ENCODE assay signal across 8 cellular contexts in the genomic region with DNA sequence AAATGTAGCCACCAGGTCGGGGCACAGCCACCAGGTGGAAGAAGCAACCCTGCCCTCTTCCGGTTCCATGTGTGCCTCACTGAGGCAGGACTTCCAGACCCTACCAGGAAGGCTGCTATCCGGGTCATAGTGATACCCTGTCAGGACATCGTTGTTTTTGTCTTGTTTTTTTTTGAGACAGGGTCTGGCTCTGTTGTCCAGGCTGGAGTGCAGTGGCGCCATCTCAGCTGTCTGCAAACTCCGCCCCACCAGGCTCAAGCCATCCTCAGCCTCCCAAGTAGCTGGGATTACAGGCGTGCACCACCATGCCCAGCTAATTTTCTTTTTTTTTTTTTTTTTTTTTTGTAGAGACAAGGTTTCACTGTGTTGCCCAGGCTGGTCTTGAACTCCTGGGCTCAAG. TPM values are rescaled to one million over a fixed set of nuclear protein-coding genes. Genes with fewer than 3 reads are reported as not detected.
DNase-seq lines count a peak whose midpoint lies in the region; ATAC-seq and TF ChIP-seq lines count a peak whose summit lies in the region.
"Not testable (repeated sequence)": the region's sequence is repeated elsewhere in the genome, so short reads cannot be mapped to it uniquely, and the experiment has no call there.

No MANE protein-coding gene starts in this region.

- H3K4me2 ChIP-seq in neuronal stem cell (ENCODE audit: insufficient read depth, low read length, poor library complexity, severe bottlenecking), result not testable (repeated sequence)

- not testable (repeated sequence) for H4K8ac ChIP-seq in neuronal stem cell (ENCODE audit: low read depth, low read length)

- H3K14ac ChIP-seq in neuronal stem cell (ENCODE audit: low read length), result not testable (repeated sequence)

- 93% methylated on average over 6 to 7 of the region's 7 CpGs for WGBS in heart right ventricle, 2 donors
- 86% methylated on average over 7 of the region's 7 CpGs for WGBS in liver
- no CpG with 5 or more reads among the region's 7 CpGs for WGBS in neuronal stem cell (ENCODE audit: extremely low coverage in 2 of 2, insufficient read length in 2 of 2, insufficient replicate concordance in 1 of 2), 2 donors
- WGBS in thyroid gland, 2 donors, result 91 to 97% methylated on average over 6 to 7 of the region's 7 CpGs

- H3K9me3 ChIP-seq in heart right ventricle; liver (ENCODE audit: control insufficient read depth in 4 of 4, low read length in 3 of 4); neuronal stem cell (replicated peaks in 1 of 2; ENCODE audit: control insufficient read depth in 2 of 2, insufficient read depth in 1 of 2, low read depth in 1 of 2, low read length in 2 of 2); gastrocnemius medialis; thyroid gland; uterus: not testable (repeated sequence)

- not testable (repeated sequence) for H3K79me1 ChIP-seq in neuronal stem cell (ENCODE audit: low read depth, low read length)

- H3K18ac ChIP-seq in neuronal stem cell (ENCODE audit: low read length), result not testable (repeated sequence)

- H3K4me1 ChIP-seq in heart right ventricle (peaks cover 43 to 95% (median 83%) of the 10 kb centered on the region in 9 donors), liver (ENCODE audit: control insufficient read depth in 4 of 4, insufficient read depth in 4 of 4, low read length in 3 of 4) (peaks cover 36 to 79% (median 76%) of the 10 kb centered on the region in 4 donors), neuronal stem cell (ENCODE audit: control insufficient read depth in 2 of 2, insufficient read depth in 1 of 2, low read depth in 1 of 2, low read length in 2 of 2) (peaks cover 13 to 31% of the 10 kb centered on the region in 2 donors), gastrocnemius medialis (peaks cover 87 to 90% of the 10 kb centered on the region in 2 donors), thyroid gland (peaks cover 86 to 88% of the 10 kb centered on the region in 2 donors), uterus (peaks cover 45 to 61% of the 10 kb centered on the region in 2 donors)

- intact Hi-C loops in heart right ventricle (cut with DNase I); gastrocnemius medialis (cut with DNase I; ENCODE audit: low total_unique reads); uterus (cut with DNase I; ENCODE audit: low total_unique reads): not testable (repeated sequence)
- intact Hi-C loops in thyroid gland (cut with DNase I), result loop anchor here (10.0 kb wide), 1 partner anchor 70 kb away; a partner anchor contains a TSS

- not testable (repeated sequence) for H3K36me3 ChIP-seq in heart right ventricle; liver (ENCODE audit: control insufficient read depth in 4 of 4, insufficient read depth in 3 of 4, low read depth in 1 of 4, low read length in 3 of 4); neuronal stem cell (replicated peaks in 1 of 2; ENCODE audit: control insufficient read depth in 2 of 2, insufficient read depth in 2 of 2, low read length in 2 of 2); gastrocnemius medialis; thyroid gland; uterus

- peak overlapping the region; percentile 64 for H2BK12ac ChIP-seq in neuronal stem cell (ENCODE audit: low read length)

- CTCF ChIA-PET in WTC11 (lab: Charles Lee), result not testable (repeated sequence)

- not testable (repeated sequence) for H3K4me3 ChIP-seq in coronary artery; heart right ventricle; liver (ENCODE audit: low read depth in 1 of 3, low read length in 3 of 3); neuronal stem cell (ENCODE audit: low read length in 2 of 2); gastrocnemius medialis; thyroid gland (replicated peaks in 1 of 3); uterus

- H2BK15ac ChIP-seq in neuronal stem cell (ENCODE audit: low read length), result not testable (repeated sequence)

- not testable (repeated sequence) for H3K4me3 Mint-ChIP-seq in WTC11

- not testable (repeated sequence) for DNase-seq in WTC11 (ENCODE audit: low spot score); coronary artery (ENCODE audit: low spot score); heart right ventricle; neuronal stem cell (ENCODE audit: low spot score); gastrocnemius medialis; thyroid gland; uterus

- not testable (repeated sequence) for H4K91ac ChIP-seq in neuronal stem cell (ENCODE audit: low read depth, low read length, poor library complexity)

- not testable (repeated sequence) for H3K9ac ChIP-seq in liver (ENCODE audit: low read depth in 1 of 2, low read length in 2 of 2); neuronal stem cell (ENCODE audit: low read depth, low read length, poor library complexity)

- H3K27me3 Mint-ChIP-seq in WTC11 (ENCODE audit: low read depth), result not testable (repeated sequence)

- not testable (repeated sequence) for H3K27me3 ChIP-seq in heart right ventricle; liver (ENCODE audit: control insufficient read depth in 4 of 4, insufficient read depth in 4 of 4, low read length in 3 of 4); neuronal stem cell (ENCODE audit: control insufficient read depth in 3 of 3, insufficient read depth in 3 of 3, low read depth in 1 of 3, low read length in 3 of 3); gastrocnemius medialis; thyroid gland; uterus

- not testable (repeated sequence) for TF ChIP-seq POLR2A in gastrocnemius medialis (IDR thresholded peaks at IDR 0.05); thyroid gland (IDR thresholded peaks at IDR 0.05); uterus (IDR thresholded peaks at IDR 0.05)

- H3K23ac ChIP-seq in neuronal stem cell (ENCODE audit: low read depth, low read length, poor library complexity), result not testable (repeated sequence)

- H2BK120ac ChIP-seq in neuronal stem cell (ENCODE audit: low read depth, low read length), result not testable (repeated sequence)

- H2AK5ac ChIP-seq in neuronal stem cell (ENCODE audit: low read depth, low read length), result not testable (repeated sequence)

- H3K4ac ChIP-seq in neuronal stem cell (ENCODE audit: low read length), result not testable (repeated sequence)

- peaks cover 63% of the 10 kb centered on the region for H3K4me1 Mint-ChIP-seq in WTC11

- H3K27ac ChIP-seq in coronary artery (peak overlapping the region; percentile 36 to 93), heart right ventricle (peak overlapping the region in 9 of 10 donors; percentile 71 to 97 (median 90)), liver (ENCODE audit: low read depth in 1 of 2, low read length in 2 of 2) (peak overlapping the region; percentile 75 to 93), gastrocnemius medialis (peak overlapping the region; percentile 94 to 97 (median 96)), thyroid gland (peak overlapping the region; percentile 78 to 96 (median 84)), uterus (peak overlapping the region; percentile 94 to 99)
- not testable (repeated sequence) for H3K27ac ChIP-seq in neuronal stem cell (replicated peaks; ENCODE audit: low read length)

- POLR2A ChIA-PET in WTC11 (lab: Charles Lee), result not testable (repeated sequence)

- TF ChIP-seq RAD21 in liver (IDR thresholded peaks at IDR 0.05), result not testable (repeated sequence)

- ATAC-seq in WTC11, heart right ventricle, gastrocnemius medialis: not testable (repeated sequence)

- not testable (repeated sequence) for H2AFZ ChIP-seq in neuronal stem cell (ENCODE audit: low read length)

- not testable (repeated sequence) for TF ChIP-seq CTCF in WTC11 (IDR thresholded peaks at IDR 0.05); coronary artery (IDR thresholded peaks at IDR 0.05); heart right ventricle (IDR thresholded peaks at IDR 0.05); liver (IDR thresholded peaks at IDR 0.05; ENCODE audit: low read depth, low read length, missing input control); gastrocnemius medialis (IDR thresholded peaks at IDR 0.05 in 4 of 5, conservative IDR thresholded peaks at IDR 0.05 in 1 of 5); thyroid gland (IDR thresholded peaks at IDR 0.05); uterus (IDR thresholded peaks at IDR 0.05)

- in situ Hi-C loops in gastrocnemius medialis (cut with MboI; ENCODE audit: low sequenced_read_pairs in 4 of 4), result not testable (repeated sequence)

- not testable (repeated sequence) for H2BK5ac ChIP-seq in neuronal stem cell (ENCODE audit: low read length)

- H3K9me3 Mint-ChIP-seq in WTC11, result not testable (repeated sequence)

- H3K36me3 Mint-ChIP-seq in WTC11, result not testable (repeated sequence)

- H3K27ac Mint-ChIP-seq in WTC11, result not testable (repeated sequence)

RNA-seq across cellular contexts. Expression of a gene that starts 5.2 kb away (rescaled TPM):
- 60.9 to 66.2 TPM (median 64.4 TPM) in 3 replicates for total RNA-seq in WTC11 (2021)
- 10 to 100 TPM; 34.9 to 80.8 (median 48.4) TPM for total RNA-seq in heart right ventricle
- 10 to 100 TPM; 31.5 to 38.2 TPM for polyA plus RNA-seq in heart right ventricle
- 100 to 1,000 TPM in 1 of 2 donors, 10 to 100 TPM in 1; 93.8 to 230 TPM for total RNA-seq in liver
- polyA plus RNA-seq in liver, result 1,000 to 10,000 TPM in 1 of 2 donors, 100 to 1,000 TPM in 1; 178 to 1,448 TPM
- 9.9 TPM for polyA plus RNA-seq in neuronal stem cell (2013, experiment 1 of 2)
- polyA plus RNA-seq in neuronal stem cell (2013, experiment 2 of 2), result 9.9 TPM
- total RNA-seq in gastrocnemius medialis, result 100 to 1,000 TPM in 2 of 4 donors, 10 to 100 TPM in 2; 65.7 to 155 (median 108) TPM
- 100 to 1,000 TPM; 297 to 533 (median 441) TPM for total RNA-seq in thyroid gland
- 100 to 1,000 TPM in 1 of 4 donors, 10 to 100 TPM in 3; 51.2 to 156 (median 55.3) TPM for total RNA-seq in uterus

RNA-seq across cellular contexts. Expression of a gene that starts 37.5 kb away (rescaled TPM):
- total RNA-seq in WTC11 (2021) (374 to 395 TPM (median 375 TPM) in 3 replicates), heart right ventricle (100 to 1,000 TPM; 165 to 199 (median 175) TPM), liver (100 to 1,000 TPM; 152 to 154 TPM), gastrocnemius medialis (100 to 1,000 TPM; 182 to 207 (median 198) TPM), thyroid gland (100 to 1,000 TPM; 196 to 297 (median 260) TPM), uterus (100 to 1,000 TPM; 169 to 551 (median 202) TPM)
- polyA plus RNA-seq in heart right ventricle (100 to 1,000 TPM; 121 to 153 TPM), liver (100 to 1,000 TPM; 154 to 179 TPM)
- polyA plus RNA-seq in neuronal stem cell (2013, experiment 1 of 2), result 466 TPM
- polyA plus RNA-seq in neuronal stem cell (2013, experiment 2 of 2), result 474 TPM
